Comparison of ENCODE assay signal across 8 cellular contexts in genomic region chr2:24919100-24919976, GRCh38. TPM values are rescaled to one million over a fixed set of nuclear protein-coding genes. Genes with fewer than 3 reads are reported as not detected.
DNase-seq lines count a peak whose midpoint lies in the region; ATAC-seq, FAIRE-seq and TF ChIP-seq lines count a peak whose summit lies in the region.

No MANE protein-coding gene starts in this region.

- WGBS in pancreas, 2 donors, result 16 to 20% methylated on average over 52 to 67 of the region's 67 CpGs

- intact Hi-C loops in pancreas (cut with DNase I), result no loop called here

- no peaks in the 10 kb centered on the region for H3K27me3 ChIP-seq in pancreas

- no peaks in the 10 kb centered on the region for H3K36me3 ChIP-seq in pancreas

- H3K4me3 ChIP-seq in fibroblast of the aortic adventitia (ENCODE audit: low read depth, low read length), result peak overlapping the region; percentile 76
- peak overlapping the region in 3 of 4 donors; percentile 40 to 58 (median 56) for H3K4me3 ChIP-seq in pancreas

- H3K4me1 ChIP-seq in pancreas, result no peaks in the 10 kb centered on the region

- FAIRE-seq in pancreas (lab: Jason Lieb, UNC), result no peak

- H3K27ac ChIP-seq in pancreas, result no peak overlapping the region

- DNase-seq in NCI-H1092 treated with DMSO at 0.1 percent for 48 hours (lab: John Stamatoyannopoulos, UW), result peak; percentile 11
- no peak for DNase-seq in NCI-H1092 (lab: John Stamatoyannopoulos, UW)
- DNase-seq in NCI-H526 treated with DMSO at 0.1 percent for 48 hours (lab: John Stamatoyannopoulos, UW), result peak; percentile 45
- DNase-seq in activated T-helper 1 cell treated with Interleukin-2 at 50 U/mL for 16 hours (ENCODE audit: low read depth), result peak; percentile 32
- DNase-seq in fibroblast of the aortic adventitia (ENCODE audit: low read depth), result no peak
- peak in 3 of 6 donors; percentile 14 to 69 (median 41) for DNase-seq in pancreas

- ATAC-seq in HG02798 (IDR thresholded peaks at IDR 0.05; ENCODE audit: poor library complexity, unreplicated experiment) (peak; percentile 19), pancreas (peak in 3 of 4 donors; percentile 19 to 58 (median 42)), HG02840 (IDR thresholded peaks at IDR 0.05; ENCODE audit: low FRiP score, unreplicated experiment) (no peak)

- TF ChIP-seq CTCF in fibroblast of the aortic adventitia (IDR thresholded peaks at IDR 0.05; ENCODE audit: insufficient read depth, low read length) (no peak), pancreas (IDR thresholded peaks at IDR 0.05) (no peak)

- no peaks in the 10 kb centered on the region for H3K9me3 ChIP-seq in pancreas

RNA-seq across cellular contexts. Expression of gene ADCY3, which starts 0.7 kb away (rescaled TPM):
- 42.0 and 50.3 TPM in 2 replicates for total RNA-seq in fibroblast of the aortic adventitia (ENCODE audit: low replicate concordance)
- 10 to 100 TPM in 3 of 6 donors, 1 to 10 TPM in 3; 4.7 to 19.0 (median 10.2) TPM for total RNA-seq in pancreas
- 10 to 100 TPM in 1 of 2 donors, 1 to 10 TPM in 1; 9.1 to 29.4 TPM for polyA plus RNA-seq in pancreas

RNA-seq across cellular contexts. Expression of gene DNAJC27, which starts 52.4 kb away (rescaled TPM):
- total RNA-seq in fibroblast of the aortic adventitia (ENCODE audit: low replicate concordance) (3.8 and 5.6 TPM in 2 replicates), pancreas (1 to 10 TPM; 1.9 to 4.7 (median 3.2) TPM)
- 1 to 10 TPM; 1.8 to 3.6 TPM for polyA plus RNA-seq in pancreas

Comparison
In these comparisons a context has a peak if more than half of its experiments do, and no peak if none do; other contexts are left out.
1. DNase-seq: peak in NCI-H1092 treated with DMSO at 0.1 percent for 48 hours (single experiment), NCI-H526 treated with DMSO at 0.1 percent for 48 hours (single experiment) and activated T-helper 1 cell treated with Interleukin-2 at 50 U/mL for 16 hours (single experiment); none in NCI-H1092 (single experiment) and fibroblast of the aortic adventitia (single experiment).